18 cellular contexts compared by ENCODE assay signal in genomic region chr14:104093366-104094055, GRCh38. TPM values are rescaled to one million over a fixed set of nuclear protein-coding genes. Genes with fewer than 3 reads are reported as not detected.
DNase-seq lines count a peak whose midpoint lies in the region; ATAC-seq and TF ChIP-seq lines count a peak whose summit lies in the region.
"Had no signal": no experiment of that assay in that cellular context is flagged by ENCODE, and none has a peak within 500 bp of the region (broad histone marks: within the 10 kb centered on the region; RNA-seq: fewer than 3 reads in every experiment).

No MANE protein-coding gene starts in this region.

- ATAC-seq in CD4-positive, alpha-beta T cell (ENCODE audit: poor library complexity) = peak; percentile 40
- ATAC-seq in central memory CD8-positive, alpha-beta T cell (replicated peaks; ENCODE audit: extremely low read depth, poor library complexity, severe bottlenecking) = peak; percentile 6
- ATAC-seq in mucosa of descending colon = peak; percentile 74
- ATAC-seq in HG02973 (IDR thresholded peaks at IDR 0.05; ENCODE audit: unreplicated experiment) = no peak
- ATAC-seq in stimulated activated memory B cell treated with anti-CD40 and anti-IgM and Interleukin-4, amounts not matched to agents 10 μg/mL and 1 μg/mL and 100 μg/mL, for 72 hours = no peak

- no peaks in the 10 kb centered on the region for H3K27me3 ChIP-seq in CD4-positive, alpha-beta T cell (ENCODE audit: control insufficient read depth, insufficient read depth, low read length)

- POLR2A ChIA-PET in CD4-positive, alpha-beta T cell (lab: Charles Lee) = no interaction called here
- POLR2A ChIA-PET in HEK293 (lab: Yijun Ruan, JAX) = no interaction called here

- no peaks in the 10 kb centered on the region for H3K36me3 ChIP-seq in HEK293 (ENCODE audit: control insufficient read depth in 2 of 2, insufficient read depth in 1 of 2, low read length in 2 of 2)
- H3K36me3 ChIP-seq in mucosa of descending colon (ENCODE audit: low read depth) = no peaks in the 10 kb centered on the region

- H3K4me1 ChIP-seq in HEK293 (ENCODE audit: control insufficient read depth, insufficient read depth, low read length) (no peaks in the 10 kb centered on the region), mucosa of descending colon (ENCODE audit: low read depth) (peaks cover 12% of the 10 kb centered on the region)

- H3K4me1 Mint-ChIP-seq in CD4-positive, alpha-beta T cell (ENCODE audit: low read depth) = peaks cover 5% of the 10 kb centered on the region
- peaks cover 6% of the 10 kb centered on the region for H3K4me1 Mint-ChIP-seq in central memory CD8-positive, alpha-beta T cell
- peaks cover 19% of the 10 kb centered on the region for H3K4me1 Mint-ChIP-seq in stimulated activated memory B cell treated with anti-CD40 and anti-IgM and Interleukin-4, amounts not matched to agents 10 μg/mL and 1 μg/mL and 100 μg/mL, for 72 hours

- H3K4me3 ChIP-seq in HEK293 (ENCODE audit: low read depth, low read length) (no peak overlapping the region), mucosa of descending colon (no peak overlapping the region), foreskin fibroblast (ENCODE audit: low read depth in 1 of 2, low read length in 2 of 2) (no peak overlapping the region)

- TF ChIP-seq CTCF in CD4-positive, alpha-beta T cell (IDR thresholded peaks at IDR 0.05) = no peak
- TF ChIP-seq CTCF in HEK293 (tag by site-specific recombination; IDR thresholded peaks at IDR 0.05) (no peak), mucosa of descending colon (IDR thresholded peaks at IDR 0.05) (no peak), foreskin fibroblast (IDR thresholded peaks at IDR 0.05; ENCODE audit: low read depth, low read length) (no peak)

- H3K4me3 Mint-ChIP-seq in CD4-positive, alpha-beta T cell = no peak overlapping the region
- no peak overlapping the region for H3K4me3 Mint-ChIP-seq in central memory CD8-positive, alpha-beta T cell
- H3K4me3 Mint-ChIP-seq in stimulated activated memory B cell treated with anti-CD40 and anti-IgM and Interleukin-4, amounts not matched to agents 10 μg/mL and 1 μg/mL and 100 μg/mL, for 72 hours = no peak overlapping the region
- H3K4me3 Mint-ChIP-seq: dendritic cell treated with granulocyte-macrophage colony-stimulating factor and Interleukin-4, amounts not matched to agents 40 ng/mL and 50 ng/mL, for 4 days had no signal

- no peak overlapping the region for H3K27ac Mint-ChIP-seq in CD4-positive, alpha-beta T cell
- no peak overlapping the region for H3K27ac Mint-ChIP-seq in central memory CD8-positive, alpha-beta T cell (ENCODE audit: low read depth)
- H3K27ac Mint-ChIP-seq in stimulated activated memory B cell treated with anti-CD40 and anti-IgM and Interleukin-4, amounts not matched to agents 10 μg/mL and 1 μg/mL and 100 μg/mL, for 72 hours = no peak overlapping the region

- CTCF ChIA-PET in CD4-positive, alpha-beta T cell (lab: Charles Lee) = interaction anchor here (1.5 to 3.1 kb wide), 3 partner anchors 15 to 471 kb away, joined by 4 to 13 read pairs (median 4); no protein-coding TSS in a partner anchor
- CTCF ChIA-PET in HEK293 (lab: Yijun Ruan, JAX) = interaction anchor here (0.5 to 3.0 kb wide), 19 partner anchors 7 to 547 kb away, joined by 3 to 20 read pairs (median 4); partner anchors contain the start of gene ASPG

- no peaks in the 10 kb centered on the region for H3K9me3 Mint-ChIP-seq in CD4-positive, alpha-beta T cell
- no peaks in the 10 kb centered on the region for H3K9me3 Mint-ChIP-seq in central memory CD8-positive, alpha-beta T cell
- H3K9me3 Mint-ChIP-seq in stimulated activated memory B cell treated with anti-CD40 and anti-IgM and Interleukin-4, amounts not matched to agents 10 μg/mL and 1 μg/mL and 100 μg/mL, for 72 hours = no peaks in the 10 kb centered on the region
- H3K9me3 Mint-ChIP-seq: dendritic cell treated with granulocyte-macrophage colony-stimulating factor and Interleukin-4, amounts not matched to agents 40 ng/mL and 50 ng/mL, for 4 days had no signal

- intact Hi-C loops in CD4-positive, alpha-beta T cell (cut with DNase I, micrococcal nuclease) = loop anchor here (5.0 kb wide), 2 partner anchors 469 to 544 kb away; no protein-coding TSS in a partner anchor
- intact Hi-C loops in mucosa of descending colon (cut with DNase I, micrococcal nuclease) = no loop called here

- DNase-seq in CD4-positive, alpha-beta T cell = no peak
- no peak for DNase-seq in central memory CD8-positive, alpha-beta T cell (ENCODE audit: low spot score in 2 of 2)
- DNase-seq in mucosa of descending colon = peak; percentile 53 to 73 (median 70)
- DNase-seq in foreskin fibroblast = no peak
- no peak for DNase-seq in EL
- DNase-seq: activated effector memory CD4-positive, alpha-beta T cell treated with Interleukin-2 at 50 U/mL for 16 hours; NCI-H1930; NCI-H510A treated with DMSO at 0.1 percent for 48 hours had no signal

- H3K9me3 ChIP-seq in CD4-positive, alpha-beta T cell (ENCODE audit: control insufficient read depth, low read length) = no peaks in the 10 kb centered on the region
- H3K9me3 ChIP-seq in HEK293 (ENCODE audit: control insufficient read depth, insufficient read depth, low read depth, low read length) = no peaks in the 10 kb centered on the region
- no peaks in the 10 kb centered on the region for H3K9me3 ChIP-seq in mucosa of descending colon

- no peaks in the 10 kb centered on the region for H3K36me3 Mint-ChIP-seq in CD4-positive, alpha-beta T cell (ENCODE audit: low read depth)
- H3K36me3 Mint-ChIP-seq in central memory CD8-positive, alpha-beta T cell (ENCODE audit: insufficient read depth) = peaks cover 2% of the 10 kb centered on the region
- no peaks in the 10 kb centered on the region for H3K36me3 Mint-ChIP-seq in stimulated activated memory B cell treated with anti-CD40 and anti-IgM and Interleukin-4, amounts not matched to agents 10 μg/mL and 1 μg/mL and 100 μg/mL, for 72 hours

- no peak overlapping the region for H3K27ac ChIP-seq in CD4-positive, alpha-beta T cell (ENCODE audit: low read depth, low read length)
- no peak overlapping the region for H3K27ac ChIP-seq in HEK293 (ENCODE audit: extremely low read depth, low read depth, low read length)
- H3K27ac ChIP-seq: VCaP had no signal

- H3K27me3 Mint-ChIP-seq in CD4-positive, alpha-beta T cell = peaks cover 4% of the 10 kb centered on the region
- H3K27me3 Mint-ChIP-seq in central memory CD8-positive, alpha-beta T cell = no peaks in the 10 kb centered on the region
- peaks cover 36% of the 10 kb centered on the region for H3K27me3 Mint-ChIP-seq in stimulated activated memory B cell treated with anti-CD40 and anti-IgM and Interleukin-4, amounts not matched to agents 10 μg/mL and 1 μg/mL and 100 μg/mL, for 72 hours

TF ChIP-seq in HEK293, 187 proteins besides CTCF, POLR2A, EP300 and RAD21:
- TF ChIP-seq KLF9 (tag by site-specific recombination; IDR thresholded peaks at IDR 0.05; ENCODE audit: low read depth) = peak; percentile 66; the same call in 1 of the 2 replicates
- TF ChIP-seq ZNF202 (tag by site-specific recombination; IDR thresholded peaks at IDR 0.05; ENCODE audit: borderline replicate concordance) = no peak
- TF ChIP-seq ZFP41 (tag by site-specific recombination; IDR thresholded peaks at IDR 0.05; ENCODE audit: borderline replicate concordance) = no peak
- TF ChIP-seq KLF1 (tag by site-specific recombination; IDR thresholded peaks at IDR 0.05) = peak; percentile 96
- TF ChIP-seq ZNF768 (tag by site-specific recombination; IDR thresholded peaks at IDR 0.05) = no peak
- peak; percentile 59; the same call in 1 of the 2 replicates for TF ChIP-seq ZNF600 (tag by site-specific recombination; IDR thresholded peaks at IDR 0.05)
- no peak for TF ChIP-seq RBAK (tag by site-specific recombination; IDR thresholded peaks at IDR 0.05)
- TF ChIP-seq ZNF341 (tag by site-specific recombination; IDR thresholded peaks at IDR 0.05; ENCODE audit: low read depth) = peak; percentile 69; the same call in 1 of the 2 replicates
- TF ChIP-seq KLF8 (tag by site-specific recombination; IDR thresholded peaks at IDR 0.05) = peak; percentile 90
- TF ChIP-seq ZBTB17 (tag by site-specific recombination; IDR thresholded peaks at IDR 0.05) = peak; percentile 44; the same call in 1 of the 2 replicates
- TF ChIP-seq ZNF391 (tag by site-specific recombination; IDR thresholded peaks at IDR 0.05; ENCODE audit: borderline replicate concordance, low read depth) = no peak
- TF ChIP-seq SETDB1 (IDR thresholded peaks at IDR 0.05; ENCODE audit: insufficient read length, low read length) = no peak
- TF ChIP-seq ZFHX2 (tag by site-specific recombination; conservative IDR thresholded peaks at IDR 0.05) = peak; percentile 94
- peak; percentile 33; the same call in 1 of the 2 replicates for TF ChIP-seq ZIC2 (tag by site-specific recombination; IDR thresholded peaks at IDR 0.05)
- 0 out of 2 replicates have a peak, but pooled peaks have one; percentile 38 for TF ChIP-seq SP3 (tag by site-specific recombination; IDR thresholded peaks at IDR 0.05)
- TF ChIP-seq EGR2 (tag by site-specific recombination; IDR thresholded peaks at IDR 0.05; ENCODE audit: low read depth) = peak; percentile 90
- no peak for TF ChIP-seq ZNF629 (tag by site-specific recombination; IDR thresholded peaks at IDR 0.05)

RNA-seq across cellular contexts. Expression of gene ASPG, which starts 8.0 kb away (rescaled TPM):
- total RNA-seq in CD4-positive, alpha-beta T cell = not detected
- total RNA-seq in mucosa of descending colon = 10 to 100 TPM in 2 of 3 donors, 1 to 10 TPM in 1; 2.1 to 15.0 (median 14.2) TPM
- total RNA-seq: activated CD8-positive, alpha-beta memory T cell treated with anti-CD3 and anti-CD28 coated beads for 36 hours; astrocyte; kidney epithelial cell; OCI-LY7; pulmonary artery endothelial cell had no signal

RNA-seq across cellular contexts. Expression of gene KIF26A, which starts 44.9 kb away (rescaled TPM):
- total RNA-seq in CD4-positive, alpha-beta T cell = under 1 TPM; 0.25 to 0.31 TPM
- total RNA-seq in mucosa of descending colon = 1 to 10 TPM; 3.8 to 7.7 (median 6.5) TPM
- total RNA-seq: OCI-LY7 had no signal

Comparison
In these comparisons a context has a peak if more than half of its experiments do, and no peak if none do; other contexts are left out.
1. ATAC-seq: peak in CD4-positive, alpha-beta T cell (single experiment), central memory CD8-positive, alpha-beta T cell (single experiment) and mucosa of descending colon (single experiment); none in HG02973 (single experiment) and stimulated activated memory B cell treated with anti-CD40 and anti-IgM and Interleukin-4, amounts not matched to agents 10 μg/mL and 1 μg/mL and 100 μg/mL, for 72 hours (single experiment).
2. DNase-seq: peak in mucosa of descending colon (3 of 3); none in CD4-positive, alpha-beta T cell (0 of 10), central memory CD8-positive, alpha-beta T cell (0 of 2), foreskin fibroblast (0 of 2) and EL (single experiment).
3. intact Hi-C loops: an anchor here in CD4-positive, alpha-beta T cell (5.0 kb wide); none called in mucosa of descending colon.